In the genomic region with DNA sequence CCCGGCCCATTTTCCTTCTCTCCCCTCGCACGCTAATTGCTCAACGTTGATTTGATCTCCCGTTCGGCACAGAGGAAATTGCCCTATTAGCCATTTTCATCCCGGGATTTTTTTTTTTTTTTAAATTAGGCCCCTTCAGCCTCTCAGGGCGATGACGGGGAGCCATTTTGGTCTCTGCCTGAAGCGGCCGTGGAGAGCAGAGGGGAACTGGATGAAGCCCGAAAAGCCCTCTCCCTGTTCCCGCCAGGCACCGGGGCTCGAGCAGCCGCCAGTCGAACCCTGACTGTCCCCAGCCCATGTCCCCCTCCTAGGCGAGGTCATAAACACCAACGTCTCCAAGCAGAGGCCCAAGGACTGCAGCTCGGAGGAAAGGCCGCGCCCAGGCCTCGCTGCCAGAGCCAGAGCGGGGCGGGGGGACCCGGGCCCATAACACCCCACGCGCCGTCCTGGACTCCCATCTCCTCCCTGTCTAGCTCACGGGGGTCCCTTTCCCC, we compare ENCODE assay signal across 8 cellular contexts. TPM values are rescaled to one million over a fixed set of nuclear protein-coding genes. Genes with fewer than 3 reads are reported as not detected.
A peak's percentile ranks its signal among the peaks of the same experiment; 100 is the strongest.
DNase-seq lines count a peak whose midpoint lies in the region; ATAC-seq lines count a peak whose summit lies in the region.

No MANE protein-coding gene starts in this region.

- H3K9me3 Mint-ChIP-seq in effector memory CD8-positive, alpha-beta T cell, result no peaks in the 10 kb centered on the region
- no peaks in the 10 kb centered on the region for H3K9me3 Mint-ChIP-seq in naive B cell

- H3K9ac ChIP-seq in HUES48 (ENCODE audit: low read depth, low read length), result no peak overlapping the region

- H3K27ac ChIP-seq in ACC112 (ENCODE audit: low read depth, low read length), result no peak overlapping the region
- H3K27ac ChIP-seq in HUES48 (ENCODE audit: low read depth, low read length), result no peak overlapping the region

- no peaks in the 10 kb centered on the region for H3K27me3 ChIP-seq in ACC112 (ENCODE audit: insufficient read depth, low read length)
- H3K27me3 ChIP-seq in HUES48 (ENCODE audit: control insufficient read depth, insufficient read depth, low read length), result no peaks in the 10 kb centered on the region; the same call in none of the 2 replicates

- H3K36me3 Mint-ChIP-seq in effector memory CD8-positive, alpha-beta T cell (ENCODE audit: insufficient read depth), result peaks cover 7% of the 10 kb centered on the region
- H3K36me3 Mint-ChIP-seq in naive B cell, result no peaks in the 10 kb centered on the region

- peaks cover 7 to 12% of the 10 kb centered on the region in 2 donors for H3K4me1 Mint-ChIP-seq in effector memory CD8-positive, alpha-beta T cell (ENCODE audit: low read depth in 2 of 2)
- H3K4me1 Mint-ChIP-seq in naive B cell, result peaks cover 14 to 23% (median 20%) of the 10 kb centered on the region in 3 donors

- H2AFZ ChIP-seq in ACC112 (ENCODE audit: low read length, unreplicated experiment), result peak overlapping the region; percentile 66

- no peak for DNase-seq in effector memory CD8-positive, alpha-beta T cell
- DNase-seq in naive B cell, result no peak
- DNase-seq in dedifferentiated amniotic fluid mesenchymal stem cell (ENCODE audit: extremely low spot score), result no peak
- DNase-seq in ureter (ENCODE audit: low spot score), result no peak
- DNase-seq in NCI-H2196 (lab: John Stamatoyannopoulos, UW; ENCODE audit: unreplicated experiment), result no peak

- H3K79me2 ChIP-seq in ACC112 (ENCODE audit: control insufficient read depth, insufficient read depth, low read length, unreplicated experiment), result no peaks in the 10 kb centered on the region

- H3K27ac Mint-ChIP-seq in effector memory CD8-positive, alpha-beta T cell, result peak overlapping the region; percentile 54 to 89
- peak overlapping the region in 4 of 6 donors; percentile 75 to 94 (median 82) for H3K27ac Mint-ChIP-seq in naive B cell

- peak overlapping the region; percentile 61 for H3K4me3 ChIP-seq in ACC112 (ENCODE audit: low read depth, low read length)
- H3K4me3 ChIP-seq in HUES48 (ENCODE audit: low read depth, low read length), result peak overlapping the region; percentile 54

- H3K4me3 Mint-ChIP-seq in effector memory CD8-positive, alpha-beta T cell, result peak overlapping the region; percentile 43 to 74
- peak overlapping the region; percentile 77 to 88 (median 84) for H3K4me3 Mint-ChIP-seq in naive B cell

- no peaks in the 10 kb centered on the region for H3K9me3 ChIP-seq in HUES48 (ENCODE audit: control insufficient read depth, insufficient read depth, low read length)

- H3K36me3 ChIP-seq in ACC112 (ENCODE audit: insufficient read depth, low read length) (no peaks in the 10 kb centered on the region), HUES48 (ENCODE audit: control insufficient read depth, insufficient read depth, low read length) (no peaks in the 10 kb centered on the region)

- ATAC-seq in effector memory CD8-positive, alpha-beta T cell (replicated peaks), result no peak
- peak; percentile 2 to 6 for ATAC-seq in naive B cell (ENCODE audit: low read depth in 2 of 2)
- no peak for ATAC-seq in HG03460 (IDR thresholded peaks at IDR 0.05; ENCODE audit: unreplicated experiment)

- H3K4me1 ChIP-seq in ACC112 (ENCODE audit: control insufficient read depth, insufficient read depth, low read length, unreplicated experiment) (no peaks in the 10 kb centered on the region), HUES48 (ENCODE audit: control insufficient read depth, insufficient read depth, low read length) (peaks cover 35% of the 10 kb centered on the region)

- H3K27me3 Mint-ChIP-seq in effector memory CD8-positive, alpha-beta T cell, result peaks cover 0 to 21% of the 10 kb centered on the region in 2 donors
- no peaks in the 10 kb centered on the region for H3K27me3 Mint-ChIP-seq in naive B cell

RNA-seq across cellular contexts. Expression of gene MDFI, which starts 44.7 kb away (rescaled TPM):
- polyA plus RNA-seq in naive B cell (ENCODE audit: low read depth in 6 of 6), result not detected
- total RNA-seq in ureter, result 36.7 TPM

RNA-seq across cellular contexts. Expression of gene TFEB, which starts 52.4 kb away (rescaled TPM):
- polyA plus RNA-seq in naive B cell (ENCODE audit: low read depth in 6 of 6), result 100 to 1,000 TPM in 1 of 6 donors, 10 to 100 TPM in 5; 52.3 to 145 (median 72.6) TPM
- 29.4 TPM for total RNA-seq in ureter

Comparison
In these comparisons a context has a peak if more than half of its experiments do, and no peak if none do; other contexts are left out.
1. ATAC-seq: peak in naive B cell (2 of 2); none in effector memory CD8-positive, alpha-beta T cell (single experiment) and HG03460 (single experiment).